ENCODE assay signal across 1 cellular context in genomic region chr12:54140958-54141388, GRCh38.
TF ChIP-seq lines count a peak whose summit lies in the region.

No MANE protein-coding gene starts in this region.

TF ChIP-seq in IMR-90, 13 proteins besides CTCF, POLR2A, EP300 and RAD21 (continued from another document):
- no peak for TF ChIP-seq USF2 (IDR thresholded peaks at IDR 0.05; ENCODE audit: low read depth, low read length)
- TF ChIP-seq CHD1 (IDR thresholded peaks at IDR 0.05; ENCODE audit: low read depth, low read length): no peak
- no peak for TF ChIP-seq ELK1 (IDR thresholded peaks at IDR 0.05; ENCODE audit: borderline replicate concordance, low read depth, low read length)
- TF ChIP-seq RFX5 (IDR thresholded peaks at IDR 0.05; ENCODE audit: low read depth, low read length): no peak
- no peak for TF ChIP-seq MAZ (IDR thresholded peaks at IDR 0.05; ENCODE audit: borderline replicate concordance, low read depth, low read length)
- TF ChIP-seq MXI1 (IDR thresholded peaks at IDR 0.05; ENCODE audit: borderline replicate concordance, low read depth, low read length): no peak
- no peak for TF ChIP-seq MAFK (IDR thresholded peaks at IDR 0.05; ENCODE audit: low read depth, low read length)
- no peak for TF ChIP-seq RCOR1 (IDR thresholded peaks at IDR 0.05; ENCODE audit: insufficient replicate concordance, low read length)
- TF ChIP-seq BHLHE40 (IDR thresholded peaks at IDR 0.05; ENCODE audit: low read depth, low read length): no peak
- no peak for TF ChIP-seq FOS (IDR thresholded peaks at IDR 0.05; ENCODE audit: low read depth, low read length)
- TF ChIP-seq CEBPB (IDR thresholded peaks at IDR 0.05; ENCODE audit: low read depth, low read length): no peak
